9 cellular contexts compared by ENCODE assay signal in genomic region chr7:144854839-144855424, GRCh38. TPM values are rescaled to one million over a fixed set of nuclear protein-coding genes. Genes with fewer than 3 reads are reported as not detected.
DNase-seq lines count a peak whose midpoint lies in the region; TF ChIP-seq lines count a peak whose summit lies in the region.
"Had no signal": no experiment of that assay in that cellular context is flagged by ENCODE, and none has a peak within 500 bp of the region (broad histone marks: within the 10 kb centered on the region; RNA-seq: fewer than 3 reads in every experiment).

No MANE protein-coding gene starts in this region.

- no peaks in the 10 kb centered on the region for H3F3A ChIP-seq in DOHH2 (ENCODE audit: control insufficient read depth, insufficient read depth)
- no peaks in the 10 kb centered on the region for H3F3A ChIP-seq in MM.1S (ENCODE audit: insufficient read depth, low read length)

- no peak overlapping the region for H3K4me3 Mint-ChIP-seq in immature natural killer cell

- intact Hi-C loops in ascending aorta (cut with DNase I): loop anchor here (5.0 kb wide), 1 partner anchor 58 kb away; no protein-coding TSS in a partner anchor
- intact Hi-C loops in posterior vena cava (cut with DNase I): loop anchor here in 1 of 2 donors (10.0 kb wide), 1 partner anchor 1250 kb away; no protein-coding TSS in a partner anchor

- H3K36me3 ChIP-seq in DOHH2 (ENCODE audit: control insufficient read depth, low read length) (no peaks in the 10 kb centered on the region), MM.1S (replicated peaks; ENCODE audit: insufficient read depth, low read length) (no peaks in the 10 kb centered on the region), ascending aorta (no peaks in the 10 kb centered on the region), mesendoderm (ENCODE audit: control insufficient read depth, insufficient read depth, low read length) (no peaks in the 10 kb centered on the region)

- no peak overlapping the region for H2BK15ac ChIP-seq in mesendoderm (replicated peaks; ENCODE audit: low read depth)

- H3K27ac Mint-ChIP-seq in immature natural killer cell: no peak overlapping the region

- H3K79me1 ChIP-seq in mesendoderm (ENCODE audit: low read length): no peaks in the 10 kb centered on the region

- no peak overlapping the region for H2AK5ac ChIP-seq in mesendoderm (ENCODE audit: low read length)

- H4K8ac ChIP-seq in mesendoderm (ENCODE audit: low read depth, low read length): no peak overlapping the region

- H2BK120ac ChIP-seq in mesendoderm (ENCODE audit: low read depth, low read length): no peak overlapping the region

- no peak overlapping the region for H4K5ac ChIP-seq in mesendoderm (ENCODE audit: low read length)

- H3K9me3 Mint-ChIP-seq in immature natural killer cell: peaks cover 0 to 4% (median 0%) of the 10 kb centered on the region in 6 donors

- H3K27ac ChIP-seq in DOHH2 (ENCODE audit: low read depth, low read length) (no peak overlapping the region), MM.1S (ENCODE audit: low read length) (no peak overlapping the region), ascending aorta (no peak overlapping the region), mesendoderm (ENCODE audit: low read depth, low read length) (no peak overlapping the region)
- H3K27ac ChIP-seq: SK-N-MC had no signal

- H3K4me1 ChIP-seq in DOHH2 (ENCODE audit: control insufficient read depth, low read length) (no peaks in the 10 kb centered on the region), MM.1S (ENCODE audit: low read length) (no peaks in the 10 kb centered on the region), ascending aorta (no peaks in the 10 kb centered on the region), mesendoderm (ENCODE audit: control insufficient read depth, low read depth, low read length) (no peaks in the 10 kb centered on the region)

- H3K4me2 ChIP-seq in DOHH2 (ENCODE audit: low read length): no peak overlapping the region
- no peak overlapping the region for H3K4me2 ChIP-seq in MM.1S (ENCODE audit: low read depth, low read length)
- H3K4me2 ChIP-seq in mesendoderm (ENCODE audit: low read length): no peak overlapping the region

- H3K23ac ChIP-seq in mesendoderm (ENCODE audit: low read length): no peak overlapping the region

- no CpG with 5 or more reads among the region's 3 CpGs for WGBS in mesendoderm (ENCODE audit: extremely low coverage, insufficient coverage, low lambda C conversion rate)

- H3K4ac ChIP-seq in mesendoderm (ENCODE audit: low read depth, low read length): no peak overlapping the region

- no peak overlapping the region for H2AFZ ChIP-seq in MM.1S (ENCODE audit: low read length)

- no peak overlapping the region for H3K56ac ChIP-seq in mesendoderm (ENCODE audit: low read length)

- peaks cover 2 to 7% (median 4%) of the 10 kb centered on the region in 3 donors for H3K27me3 Mint-ChIP-seq in immature natural killer cell (ENCODE audit: low read depth in 3 of 3)

- no peaks in the 10 kb centered on the region for H3K9me2 ChIP-seq in DOHH2 (replicated peaks; ENCODE audit: control insufficient read depth, low read length)
- H3K9me2 ChIP-seq in MM.1S (replicated peaks; ENCODE audit: insufficient read depth, low read length): no peaks in the 10 kb centered on the region

- peaks cover 0 to 9% (median 4%) of the 10 kb centered on the region in 3 donors for H3K36me3 Mint-ChIP-seq in immature natural killer cell

- no peaks in the 10 kb centered on the region for H3K4me1 Mint-ChIP-seq in immature natural killer cell

- DNase-seq in MM.1S (no peak), ascending aorta (ENCODE audit: low spot score in 2 of 2) (no peak), mesendoderm (peak; percentile 74), 8988T (no peak), immature natural killer cell (no peak), T1000 (lab: John Stamatoyannopoulos, UW) (no peak), posterior vena cava (ENCODE audit: low spot score) (no peak)

- H3K27me3 ChIP-seq in DOHH2 (ENCODE audit: control insufficient read depth, low read length) (no peaks in the 10 kb centered on the region), MM.1S (replicated peaks; ENCODE audit: insufficient read depth, low read length) (no peaks in the 10 kb centered on the region), ascending aorta (no peaks in the 10 kb centered on the region), mesendoderm (ENCODE audit: insufficient read depth, low read length, poor library complexity) (no peaks in the 10 kb centered on the region)

- H3K4me3 ChIP-seq in DOHH2 (ENCODE audit: low read length) (no peak overlapping the region), MM.1S (ENCODE audit: low read length) (no peak overlapping the region), ascending aorta (no peak overlapping the region), mesendoderm (ENCODE audit: low read length) (no peak overlapping the region)
- H3K4me3 ChIP-seq: SK-N-MC had no signal

- H3K79me2 ChIP-seq in DOHH2 (ENCODE audit: control insufficient read depth, low read length) (no peaks in the 10 kb centered on the region), MM.1S (ENCODE audit: low read length) (no peaks in the 10 kb centered on the region), mesendoderm (ENCODE audit: control insufficient read depth, insufficient read depth, low read length) (no peaks in the 10 kb centered on the region)

- H3K9me3 ChIP-seq in DOHH2 (ENCODE audit: control insufficient read depth, insufficient read depth, low read length) (no peaks in the 10 kb centered on the region), MM.1S (replicated peaks; ENCODE audit: insufficient read depth, low read length) (no peaks in the 10 kb centered on the region), ascending aorta (no peaks in the 10 kb centered on the region)

- H2BK5ac ChIP-seq in mesendoderm (ENCODE audit: low read length): no peak overlapping the region

- no peak overlapping the region for H3K18ac ChIP-seq in mesendoderm (ENCODE audit: low read length)

- peak; percentile 66 for TF ChIP-seq CTCF in DOHH2 (IDR thresholded peaks at IDR 0.05; ENCODE audit: low read depth, low read length, poor library complexity, severe bottlenecking)
- peak; percentile 61 for TF ChIP-seq CTCF in MM.1S (IDR thresholded peaks at IDR 0.05; ENCODE audit: low read length)
- TF ChIP-seq CTCF in ascending aorta (IDR thresholded peaks at IDR 0.05): peak in 2 of 3 experiments; percentile 13 to 40

- H3K9ac ChIP-seq in MM.1S (ENCODE audit: low read length): no peak overlapping the region
- no peak overlapping the region for H3K9ac ChIP-seq in mesendoderm (ENCODE audit: low read length)

- no peaks in the 10 kb centered on the region for H4K20me1 ChIP-seq in DOHH2 (ENCODE audit: control insufficient read depth, insufficient read depth, low read depth, low read length)
- no peaks in the 10 kb centered on the region for H4K20me1 ChIP-seq in MM.1S (ENCODE audit: insufficient read depth, low read length)

RNA-seq across cellular contexts. Expression of gene TPK1, which starts 19.1 kb away (rescaled TPM):
- total RNA-seq in ascending aorta (3.7 TPM), posterior vena cava (10 to 100 TPM in 1 of 2 donors, 1 to 10 TPM in 1; 9.9 to 16.1 TPM)
- polyA plus RNA-seq in mesendoderm (2013, experiment 1 of 2): 1.6 TPM
- 1.8 TPM for polyA plus RNA-seq in mesendoderm (2013, experiment 2 of 2)
- 10 to 100 TPM; 15.8 to 18.2 (median 16.7) TPM for polyA plus RNA-seq in immature natural killer cell
